Comparison of ENCODE assay signal across 28 cellular contexts in the genomic region with DNA sequence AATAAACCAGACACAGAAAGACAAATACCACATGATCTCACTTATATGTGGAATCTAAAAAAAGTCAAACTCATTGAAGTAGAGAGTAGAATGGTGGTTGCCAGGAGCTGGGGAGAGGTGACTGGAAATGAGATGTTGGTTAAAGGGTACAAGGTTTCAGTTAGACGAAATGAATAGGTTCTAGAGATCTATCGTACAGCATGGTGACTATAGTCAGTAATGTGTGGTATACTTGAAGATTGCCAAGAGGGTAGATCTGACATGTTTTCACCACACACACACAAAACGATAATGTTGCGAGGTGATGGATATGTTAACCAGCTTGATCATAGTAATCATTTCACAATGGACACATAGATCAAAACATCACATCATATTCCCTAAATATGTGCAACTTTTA. TPM values are rescaled to one million over a fixed set of nuclear protein-coding genes. Genes with fewer than 3 reads are reported as not detected.
"Had no signal": no experiment of that assay in that cellular context is flagged by ENCODE, and none has a peak within 500 bp of the region (broad histone marks: within the 10 kb centered on the region; RNA-seq: fewer than 3 reads in every experiment).

No MANE protein-coding gene starts in this region.

- ATAC-seq: activated CD8-positive, alpha-beta T cell treated with anti-CD3 and anti-CD28 coated beads for 36 hours; body of pancreas had no signal

- H3K27me3 Mint-ChIP-seq: activated naive CD8-positive, alpha-beta T cell treated with anti-CD3 and anti-CD28 coated beads for 36 hours had no signal

- H3K27ac Mint-ChIP-seq: activated B cell treated with CpG ODN at 0.5 μM for 24 hours; activated CD4-positive, alpha-beta memory T cell treated with anti-CD3 and anti-CD28 coated beads for 36 hours; activated CD4-positive, alpha-beta T cell treated with anti-CD3 and anti-CD28 coated beads, Interleukin-2, amount 10 ng/mL, durations not matched to agents 24 days and 14 days; activated CD8-positive, alpha-beta T cell treated with anti-CD3 and anti-CD28 coated beads for 36 hours; activated naive CD4-positive, alpha-beta T cell treated with anti-CD3 and anti-CD28 coated beads for 36 hours; activated naive CD4-positive, alpha-beta T cell treated with anti-CD3 and anti-CD28 coated beads, Interleukin-2, amount 50 U/mL, for 72 hours; activated naive CD8-positive, alpha-beta T cell treated with anti-CD3 and anti-CD28 coated beads for 36 hours; T-helper 1 cell treated with Interleukin-12 subunit alpha and Interleukin-12 subunit beta and Interleukin-4 antibody, amounts not matched to agents 30 μg/mL and 1 μg/mL, for 36 hours; T-helper 2 cell treated with Interferon-gamma antibody and Interleukin-4, amounts not matched to agents 5 μg/mL and 100 μg/mL, for 36 hours had no signal

- H3K4me3 Mint-ChIP-seq: activated B cell treated with CpG ODN at 0.5 μM for 24 hours; activated CD4-positive, alpha-beta memory T cell treated with anti-CD3 and anti-CD28 coated beads for 36 hours; activated CD4-positive, alpha-beta T cell treated with anti-CD3 and anti-CD28 coated beads, Interleukin-2, amount 10 ng/mL, durations not matched to agents 24 days and 14 days; activated CD8-positive, alpha-beta T cell treated with anti-CD3 and anti-CD28 coated beads for 36 hours; activated naive CD4-positive, alpha-beta T cell treated with anti-CD3 and anti-CD28 coated beads for 36 hours; activated naive CD8-positive, alpha-beta T cell treated with anti-CD3 and anti-CD28 coated beads for 36 hours; T-helper 1 cell treated with Interleukin-12 subunit alpha and Interleukin-12 subunit beta and Interleukin-4 antibody, amounts not matched to agents 30 μg/mL and 1 μg/mL, for 36 hours; T-helper 2 cell treated with Interferon-gamma antibody and Interleukin-4, amounts not matched to agents 5 μg/mL and 100 μg/mL, for 36 hours had no signal

- H3K4me1 Mint-ChIP-seq: activated B cell treated with CpG ODN at 0.5 μM for 24 hours; activated CD4-positive, alpha-beta T cell treated with anti-CD3 and anti-CD28 coated beads, Interleukin-2, amount 10 ng/mL, durations not matched to agents 24 days and 14 days; activated naive CD8-positive, alpha-beta T cell treated with anti-CD3 and anti-CD28 coated beads for 36 hours had no signal

- H3K36me3 Mint-ChIP-seq: activated CD4-positive, alpha-beta memory T cell treated with anti-CD3 and anti-CD28 coated beads for 36 hours; activated naive CD4-positive, alpha-beta T cell treated with anti-CD3 and anti-CD28 coated beads, Interleukin-2, amount 50 U/mL, for 72 hours; activated naive CD8-positive, alpha-beta T cell treated with anti-CD3 and anti-CD28 coated beads for 36 hours had no signal

- DNase-seq: activated B cell treated with CpG ODN at 0.5 μM for 24 hours; activated CD4-positive, alpha-beta memory T cell treated with anti-CD3 and anti-CD28 coated beads for 36 hours; activated CD4-positive, alpha-beta T cell treated with anti-CD3 and anti-CD28 coated beads, Interleukin-2, amount 10 ng/mL, durations not matched to agents 24 days and 14 days; activated CD4-positive, alpha-beta T cell treated with anti-CD3 and anti-CD28 coated beads, Interleukin-2, amount 50 U/mL, for 1 hour; activated CD4-positive, alpha-beta T cell treated with anti-CD3 and anti-CD28 coated beads, Interleukin-2, amount 50 U/mL, for 4 hours; activated CD4-positive, CD25-positive, alpha-beta regulatory T cell treated with anti-CD3 and anti-CD28 coated beads, Interleukin-2, amount 50 U/mL, for 72 hours; activated CD8-positive, alpha-beta memory T cell treated with anti-CD3 and anti-CD28 coated beads, Interleukin-2, amount 50 U/mL, for 4 hours; activated CD8-positive, alpha-beta T cell treated with anti-CD3 and anti-CD28 coated beads for 36 hours; activated effector memory CD4-positive, alpha-beta T cell treated with anti-CD3 and anti-CD28 coated beads, Interleukin-2, amount 50 U/mL, for 16 hours; activated gamma-delta T cell treated with Interleukin-2 at 50 U/mL for 16 hours; activated naive CD4-positive, alpha-beta T cell; activated naive CD4-positive, alpha-beta T cell treated with anti-CD3 and anti-CD28 coated beads for 36 hours; activated naive CD4-positive, alpha-beta T cell treated with anti-CD3 and anti-CD28 coated beads, Interleukin-2, amount 50 U/mL, for 16 hours; activated naive CD8-positive, alpha-beta T cell treated with anti-CD3 and anti-CD28 coated beads for 36 hours; activated T-cell treated with anti-CD3 and anti-CD28 coated beads for 4 hours; activated T-cell treated with anti-CD3 and anti-CD28 coated beads, Interleukin-2, amount 50 U/mL, for 1 hour; adrenal gland; amniotic stem cell; aorta; body of pancreas; brain microvascular endothelial cell; central memory CD4-positive, alpha-beta T cell; T-helper 1 cell; T-helper 9 cell had no signal

- H3K9me3 Mint-ChIP-seq: activated B cell treated with CpG ODN at 0.5 μM for 24 hours; activated CD4-positive, alpha-beta memory T cell treated with anti-CD3 and anti-CD28 coated beads for 36 hours; activated CD4-positive, alpha-beta T cell treated with anti-CD3 and anti-CD28 coated beads, Interleukin-2, amount 10 ng/mL, durations not matched to agents 24 days and 14 days; activated CD8-positive, alpha-beta T cell treated with anti-CD3 and anti-CD28 coated beads for 36 hours; activated naive CD4-positive, alpha-beta T cell treated with anti-CD3 and anti-CD28 coated beads for 36 hours; activated naive CD4-positive, alpha-beta T cell treated with anti-CD3 and anti-CD28 coated beads, Interleukin-2, amount 50 U/mL, for 72 hours; activated naive CD8-positive, alpha-beta T cell treated with anti-CD3 and anti-CD28 coated beads for 36 hours; T-helper 1 cell treated with Interleukin-12 subunit alpha and Interleukin-12 subunit beta and Interleukin-4 antibody, amounts not matched to agents 30 μg/mL and 1 μg/mL, for 36 hours; T-helper 2 cell treated with Interferon-gamma antibody and Interleukin-4, amounts not matched to agents 5 μg/mL and 100 μg/mL, for 36 hours had no signal

RNA-seq across cellular contexts. Expression of a gene that starts 46.4 kb away (rescaled TPM):
- total RNA-seq: activated B cell treated with CpG ODN at 0.5 μM for 24 hours; activated CD4-positive, alpha-beta memory T cell treated with anti-CD3 and anti-CD28 coated beads for 36 hours; activated CD4-positive, alpha-beta T cell treated with anti-CD3 and anti-CD28 coated beads, Interleukin-2, amount 10 ng/mL, durations not matched to agents 24 days and 14 days; activated CD8-positive, alpha-beta memory T cell treated with anti-CD3 and anti-CD28 coated beads for 36 hours; activated CD8-positive, alpha-beta T cell treated with anti-CD3 and anti-CD28 coated beads for 36 hours; activated naive CD4-positive, alpha-beta T cell treated with anti-CD3 and anti-CD28 coated beads for 36 hours; activated naive CD4-positive, alpha-beta T cell treated with anti-CD3 and anti-CD28 coated beads, Interleukin-2, amount 50 U/mL, for 72 hours; activated naive CD8-positive, alpha-beta T cell treated with anti-CD3 and anti-CD28 coated beads for 36 hours had no signal
